ENCODE assay signal across 24 cellular contexts in the genomic region with DNA sequence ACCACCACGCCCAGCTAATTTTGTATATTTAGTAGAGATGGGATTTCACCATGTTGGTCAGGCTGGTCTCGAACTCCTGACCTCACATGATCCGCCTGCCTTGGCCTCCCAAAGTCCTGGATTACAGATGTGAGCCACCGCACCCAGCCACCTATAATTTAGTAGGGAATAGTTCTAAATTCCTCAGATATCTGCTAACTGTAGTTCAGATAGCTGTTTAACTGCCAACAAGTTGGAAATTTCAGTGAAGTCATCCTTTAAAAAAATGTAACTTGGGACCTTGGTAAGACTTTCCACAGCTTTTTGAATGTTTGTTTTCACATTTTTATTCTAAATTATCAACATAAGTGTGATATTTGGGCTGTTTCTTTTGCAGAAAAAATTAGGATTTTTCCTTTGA. TPM values are rescaled to one million over a fixed set of nuclear protein-coding genes. Genes with fewer than 3 reads are reported as not detected.
A peak's percentile ranks its signal among the peaks of the same experiment; 100 is the strongest.
DNase-seq lines count a peak whose midpoint lies in the region; TF ChIP-seq lines count a peak whose summit lies in the region.
"Had no signal": no experiment of that assay in that cellular context is flagged by ENCODE, and none has a peak within 500 bp of the region (broad histone marks: within the 10 kb centered on the region; RNA-seq: fewer than 3 reads in every experiment).

No MANE protein-coding gene starts in this region.

- intact Hi-C loops in MCF 10A (cut with micrococcal nuclease) (no loop called here), breast epithelium (cut with DNase I; ENCODE audit: low total_unique reads) (no loop called here)

- H3F3A ChIP-seq in SK-N-SH (replicated peaks; ENCODE audit: insufficient read depth): peaks cover 11% of the 10 kb centered on the region

- no peak overlapping the region for H3K4me3 ChIP-seq in breast epithelium
- H3K4me3 ChIP-seq in adipocyte (ENCODE audit: low read length): no peak overlapping the region
- no peak overlapping the region for H3K4me3 ChIP-seq in fibroblast of pulmonary artery (replicated peaks; ENCODE audit: low read depth, low read length)
- H3K4me3 ChIP-seq in SK-N-SH (ENCODE audit: low read depth in 2 of 2, low read length in 1 of 2): no peak overlapping the region
- H3K4me3 ChIP-seq: cardiac muscle cell, esophagus muscularis mucosa, GM12878, skin epidermis, tibial nerve had no signal

- no peak for TF ChIP-seq RAD21 in SK-N-SH (IDR thresholded peaks at IDR 0.05; ENCODE audit: low read length)

- H3K9me3 ChIP-seq in breast epithelium (no peaks in the 10 kb centered on the region), adipocyte (ENCODE audit: control insufficient read depth, low read length) (no peaks in the 10 kb centered on the region), SK-N-SH (no peaks in the 10 kb centered on the region)
- H3K9me3 ChIP-seq: esophagus muscularis mucosa, tibial nerve had no signal

- TF ChIP-seq EP300 in SK-N-SH (IDR thresholded peaks at IDR 0.05; ENCODE audit: borderline replicate concordance in 1 of 2, low read depth in 1 of 2, low read length in 1 of 2): no peak

- H3K9me2 ChIP-seq in SK-N-SH: no peaks in the 10 kb centered on the region

- POLR2A ChIA-PET in MCF 10A (lab: Yijun Ruan, JAX) (interaction anchor here (0.6 to 0.7 kb wide), 3 partner anchors 8 to 138 kb away, joined by 3 read pairs; partner anchors contain the start of gene GABPB1), SK-N-SH (lab: Yijun Ruan, JAX) (interaction anchor here (0.6 kb wide), 1 partner anchor 118 kb away, joined by 3 read pairs; no protein-coding TSS in a partner anchor)

- H2AFZ ChIP-seq in SK-N-SH (ENCODE audit: low read depth): no peak overlapping the region

- H3K4me2 ChIP-seq in SK-N-SH: no peak overlapping the region

- TF ChIP-seq CTCF in MCF 10A (IDR thresholded peaks at IDR 0.05; ENCODE audit: unreplicated experiment) (no peak), breast epithelium (IDR thresholded peaks at IDR 0.05) (no peak), fibroblast of pulmonary artery (IDR thresholded peaks at IDR 0.05; ENCODE audit: low read length, missing control alignments) (no peak), SK-N-SH (IDR thresholded peaks at IDR 0.05) (no peak)

- H3K27ac ChIP-seq in breast epithelium: no peak overlapping the region
- no peak overlapping the region for H3K27ac ChIP-seq in SK-N-SH (ENCODE audit: low read depth in 2 of 2, low read length in 1 of 2)
- H3K27ac ChIP-seq: C4-2B, cardiac muscle cell, esophagus muscularis mucosa, RWPE1, skin epidermis, tibial nerve had no signal

- H3K36me3 ChIP-seq in breast epithelium: no peaks in the 10 kb centered on the region
- H3K36me3 ChIP-seq in adipocyte (ENCODE audit: control insufficient read depth, insufficient read depth, low read length, severe bottlenecking): peaks cover 35% of the 10 kb centered on the region
- H3K36me3 ChIP-seq in SK-N-SH (replicated peaks in 1 of 2; ENCODE audit: control insufficient read depth in 1 of 2, insufficient read depth in 2 of 2, low read length in 1 of 2): peaks cover 8 to 58% of the 10 kb centered on the region in 2 experiments

- no peak for TF ChIP-seq POLR2A in breast epithelium (IDR thresholded peaks at IDR 0.05)

- peak overlapping the region; percentile 63 for H3K27ac Mint-ChIP-seq in MCF 10A (ENCODE audit: low read depth, unreplicated experiment)
- H3K27ac Mint-ChIP-seq: activated CD8-positive, alpha-beta T cell treated with anti-CD3 and anti-CD28 coated beads, Interleukin-2, amount 10 ng/mL, durations not matched to agents 7 days and 5 days; nephron; T-helper 17 cell had no signal

- DNase-seq in MCF 10A (ENCODE audit: unreplicated experiment): no peak
- no peak for DNase-seq in breast epithelium (ENCODE audit: low spot score in 2 of 2)
- peak; percentile 8 for DNase-seq in adipocyte (ENCODE audit: low read depth)
- DNase-seq in fibroblast of pulmonary artery (ENCODE audit: low read depth): peak; percentile 9
- no peak for DNase-seq in activated naive CD4-positive, alpha-beta T cell (lab: John Stamatoyannopoulos, UW)
- no peak for DNase-seq in SK-N-SH
- DNase-seq in DMS153 (lab: John Stamatoyannopoulos, UW): no peak
- DNase-seq in DMS79 (lab: John Stamatoyannopoulos, UW): no peak
- DNase-seq: activated CD4-positive, CD25-positive, alpha-beta regulatory T cell treated with anti-CD3 and anti-CD28 coated beads, Interleukin-2, amount 50 U/mL, for 72 hours; activated CD8-positive, alpha-beta T cell treated with anti-CD3 and anti-CD28 coated beads, Interleukin-2, amount 10 ng/mL, durations not matched to agents 7 days and 5 days; activated gamma-delta T cell treated with Interleukin-2 at 50 U/mL for 16 hours; endodermal cell; left ventricle myocardium superior; NCI-H1694; NCI-H510A; T-helper 17 cell had no signal

- H3K9me3 Mint-ChIP-seq in MCF 10A (ENCODE audit: unreplicated experiment): no peaks in the 10 kb centered on the region
- H3K9me3 Mint-ChIP-seq: endodermal cell, nephron had no signal

- CTCF ChIA-PET in MCF 10A (lab: Yijun Ruan, JAX): interaction anchor here (0.7 to 1.6 kb wide), 2 partner anchors 21 to 946 kb away, joined by 4 to 6 read pairs; no protein-coding TSS in a partner anchor
- CTCF ChIA-PET in SK-N-SH (lab: Yijun Ruan, JAX): interaction anchor here (0.7 to 1.4 kb wide), 2 partner anchors 9 to 1668 kb away, joined by 3 read pairs; no protein-coding TSS in a partner anchor

- H3K4me1 ChIP-seq in breast epithelium: no peaks in the 10 kb centered on the region
- H3K4me1 ChIP-seq in adipocyte (ENCODE audit: control insufficient read depth, insufficient read depth, low read length): peaks cover 14% of the 10 kb centered on the region
- H3K4me1 ChIP-seq in SK-N-SH (ENCODE audit: control insufficient read depth in 1 of 2, insufficient read depth in 2 of 2, low read depth in 1 of 2, low read length in 1 of 2): no peaks in the 10 kb centered on the region
- H3K4me1 ChIP-seq: esophagus muscularis mucosa, tibial nerve had no signal

- H3K27me3 Mint-ChIP-seq in MCF 10A (ENCODE audit: insufficient read depth, unreplicated experiment): no peaks in the 10 kb centered on the region
- H3K27me3 Mint-ChIP-seq: T-helper 17 cell had no signal

- WGBS in SK-N-SH (ENCODE audit: low lambda C conversion rate): 96% methylated on average over 4 of the region's 4 CpGs

- peak overlapping the region; percentile 49 for H3K9ac ChIP-seq in adipocyte (ENCODE audit: low read length)
- H3K9ac ChIP-seq in SK-N-SH: no peak overlapping the region

- no TSS peak for BruUV-seq in MCF 10A (replicated peaks; lab: Mats Ljungman, UMichigan)

- no peak overlapping the region for H3K4me3 Mint-ChIP-seq in MCF 10A (ENCODE audit: unreplicated experiment)
- H3K4me3 Mint-ChIP-seq: activated CD8-positive, alpha-beta T cell treated with anti-CD3 and anti-CD28 coated beads, Interleukin-2, amount 10 ng/mL, durations not matched to agents 7 days and 5 days; endodermal cell; nephron; T-helper 17 cell had no signal

- H3K27me3 ChIP-seq in breast epithelium (no peaks in the 10 kb centered on the region), adipocyte (replicated peaks; ENCODE audit: control insufficient read depth, insufficient read depth, low read length) (no peaks in the 10 kb centered on the region), SK-N-SH (ENCODE audit: insufficient read depth) (no peaks in the 10 kb centered on the region)
- H3K27me3 ChIP-seq: cardiac muscle cell, esophagus muscularis mucosa, tibial nerve had no signal

- no peaks in the 10 kb centered on the region for H3K4me1 Mint-ChIP-seq in MCF 10A (ENCODE audit: insufficient read depth, unreplicated experiment)
- H3K4me1 Mint-ChIP-seq: nephron had no signal

- H3K36me3 Mint-ChIP-seq in MCF 10A (ENCODE audit: insufficient read depth, unreplicated experiment): peaks cover 94% of the 10 kb centered on the region

- H4K20me1 ChIP-seq in SK-N-SH (ENCODE audit: insufficient read depth): no peaks in the 10 kb centered on the region

- H3K79me2 ChIP-seq in SK-N-SH (ENCODE audit: insufficient read depth): peaks cover 34% of the 10 kb centered on the region

TF ChIP-seq in SK-N-SH, 30 proteins besides CTCF, POLR2A, EP300 and RAD21:
- TF ChIP-seq FOSL2 (IDR thresholded peaks at IDR 0.05; ENCODE audit: borderline replicate concordance, low read depth) (no peak), TAF1 (IDR thresholded peaks at IDR 0.05; ENCODE audit: borderline replicate concordance, low read depth, low read length) (no peak), POLR2AphosphoS5 (IDR thresholded peaks at IDR 0.05; ENCODE audit: low read depth, low read length) (no peak)

RNA-seq across cellular contexts. Expression of gene USP8, which starts 34.1 kb away (rescaled TPM):
- 67.6 and 72.7 TPM in 2 replicates for total RNA-seq in MCF 10A (2022)
- 10 to 100 TPM; 40.6 to 84.7 (median 47.2) TPM for total RNA-seq in breast epithelium
- polyA plus RNA-seq in SK-N-SH (2012; rRNA removed): 23.4 and 31.3 TPM in 2 replicates
- polyA plus RNA-seq in SK-N-SH (2012; cell fraction: cytosol; rRNA removed): 30.5 and 31.8 TPM in 2 replicates
- 13.9 and 34.4 TPM in 2 replicates for polyA plus RNA-seq in SK-N-SH (2012; cell fraction: nucleus; rRNA removed)

Comparison
In these comparisons a context has a peak if more than half of its experiments do, and no peak if none do; other contexts are left out.
1. DNase-seq: peak in adipocyte (single experiment) and fibroblast of pulmonary artery (single experiment); none in MCF 10A (single experiment), breast epithelium (0 of 2), activated naive CD4-positive, alpha-beta T cell (0 of 4), SK-N-SH (single experiment), DMS153 (single experiment) and DMS79 (single experiment).